8 cellular contexts compared by ENCODE assay signal in genomic region chr2:98731709-98732349, GRCh38. TPM values are rescaled to one million over a fixed set of nuclear protein-coding genes. Genes with fewer than 3 reads are reported as not detected.
DNase-seq lines count a peak whose midpoint lies in the region; ATAC-seq and TF ChIP-seq lines count a peak whose summit lies in the region.

No MANE protein-coding gene starts in this region.

- no peak for ATAC-seq in RWPE2 (ENCODE audit: low read depth)
- ATAC-seq in HG03457 (IDR thresholded peaks at IDR 0.05; ENCODE audit: unreplicated experiment): no peak
- no peak for ATAC-seq in GM21717 (IDR thresholded peaks at IDR 0.05; ENCODE audit: unreplicated experiment)

- DNase-seq in RWPE2 (ENCODE audit: low spot score) (no peak), esophagus squamous epithelium (lab: John Stamatoyannopoulos, UW) (no peak), midbrain (lab: John Stamatoyannopoulos, UW) (no peak), AG20443 (ENCODE audit: low spot score) (no peak)

- TF ChIP-seq POLR2A in esophagus squamous epithelium (IDR thresholded peaks at IDR 0.05): no peak

- H3K27me3 ChIP-seq in RWPE2 (ENCODE audit: insufficient read depth, poor library complexity, severe bottlenecking) (no peaks in the 10 kb centered on the region), esophagus squamous epithelium (no peaks in the 10 kb centered on the region), rectal smooth muscle tissue (ENCODE audit: control insufficient read depth, insufficient read depth, low read length) (no peaks in the 10 kb centered on the region)

- H3K4me3 ChIP-seq in GM12875 (ENCODE audit: low read depth, low read length) (peak overlapping the region; percentile 70), RWPE2 (ENCODE audit: severe bottlenecking) (peak overlapping the region; percentile 47), esophagus squamous epithelium (peak overlapping the region; percentile 68 to 93 (median 88)), rectal smooth muscle tissue (ENCODE audit: low read length) (peak overlapping the region; percentile 75)

- 22 to 23% methylated on average over 12 to 13 of the region's 13 CpGs for WGBS in esophagus squamous epithelium, 2 donors

- H3K4me1 ChIP-seq in RWPE2 (ENCODE audit: insufficient read depth, poor library complexity, severe bottlenecking) (peaks cover 7% of the 10 kb centered on the region), esophagus squamous epithelium (peaks cover 0 to 51% (median 9%) of the 10 kb centered on the region in 3 donors), rectal smooth muscle tissue (ENCODE audit: control insufficient read depth, insufficient read depth, low read length) (peaks cover 5% of the 10 kb centered on the region)

- H3K9me3 ChIP-seq in RWPE2 (ENCODE audit: severe bottlenecking): no peaks in the 10 kb centered on the region
- H3K9me3 ChIP-seq in esophagus squamous epithelium: no peaks in the 10 kb centered on the region

- peak overlapping the region; percentile 43 for H3K9ac ChIP-seq in rectal smooth muscle tissue (ENCODE audit: low read length)

- no peaks in the 10 kb centered on the region for H3K36me3 ChIP-seq in RWPE2 (ENCODE audit: low read depth)
- H3K36me3 ChIP-seq in esophagus squamous epithelium: no peaks in the 10 kb centered on the region
- H3K36me3 ChIP-seq in rectal smooth muscle tissue (ENCODE audit: control insufficient read depth, insufficient read depth, low read length): no peaks in the 10 kb centered on the region

- intact Hi-C loops in esophagus squamous epithelium (cut with DNase I): no loop called here

- H3K27ac ChIP-seq in RWPE2 (ENCODE audit: poor library complexity, severe bottlenecking): no peak overlapping the region
- H3K27ac ChIP-seq in esophagus squamous epithelium: peak overlapping the region; percentile 83 to 94 (median 90)
- peak overlapping the region; percentile 66 for H3K27ac ChIP-seq in rectal smooth muscle tissue (ENCODE audit: low read depth, low read length)

- no peak for TF ChIP-seq CTCF in GM12875 (IDR thresholded peaks at IDR 0.05; ENCODE audit: borderline replicate concordance, insufficient read depth, low read depth, low read length)
- TF ChIP-seq CTCF in RWPE2 (IDR thresholded peaks at IDR 0.05; ENCODE audit: poor library complexity, severe bottlenecking): no peak
- no peak for TF ChIP-seq CTCF in esophagus squamous epithelium (IDR thresholded peaks at IDR 0.05)

RNA-seq across cellular contexts. Expression of gene MGAT4A, which starts 0.9 kb away (rescaled TPM):
- 10 to 100 TPM in 1 of 4 donors, 1 to 10 TPM in 3; 4.1 to 11.6 (median 7.1) TPM for total RNA-seq in esophagus squamous epithelium
